ENCODE assay signal across 8 cellular contexts in the genomic region with DNA sequence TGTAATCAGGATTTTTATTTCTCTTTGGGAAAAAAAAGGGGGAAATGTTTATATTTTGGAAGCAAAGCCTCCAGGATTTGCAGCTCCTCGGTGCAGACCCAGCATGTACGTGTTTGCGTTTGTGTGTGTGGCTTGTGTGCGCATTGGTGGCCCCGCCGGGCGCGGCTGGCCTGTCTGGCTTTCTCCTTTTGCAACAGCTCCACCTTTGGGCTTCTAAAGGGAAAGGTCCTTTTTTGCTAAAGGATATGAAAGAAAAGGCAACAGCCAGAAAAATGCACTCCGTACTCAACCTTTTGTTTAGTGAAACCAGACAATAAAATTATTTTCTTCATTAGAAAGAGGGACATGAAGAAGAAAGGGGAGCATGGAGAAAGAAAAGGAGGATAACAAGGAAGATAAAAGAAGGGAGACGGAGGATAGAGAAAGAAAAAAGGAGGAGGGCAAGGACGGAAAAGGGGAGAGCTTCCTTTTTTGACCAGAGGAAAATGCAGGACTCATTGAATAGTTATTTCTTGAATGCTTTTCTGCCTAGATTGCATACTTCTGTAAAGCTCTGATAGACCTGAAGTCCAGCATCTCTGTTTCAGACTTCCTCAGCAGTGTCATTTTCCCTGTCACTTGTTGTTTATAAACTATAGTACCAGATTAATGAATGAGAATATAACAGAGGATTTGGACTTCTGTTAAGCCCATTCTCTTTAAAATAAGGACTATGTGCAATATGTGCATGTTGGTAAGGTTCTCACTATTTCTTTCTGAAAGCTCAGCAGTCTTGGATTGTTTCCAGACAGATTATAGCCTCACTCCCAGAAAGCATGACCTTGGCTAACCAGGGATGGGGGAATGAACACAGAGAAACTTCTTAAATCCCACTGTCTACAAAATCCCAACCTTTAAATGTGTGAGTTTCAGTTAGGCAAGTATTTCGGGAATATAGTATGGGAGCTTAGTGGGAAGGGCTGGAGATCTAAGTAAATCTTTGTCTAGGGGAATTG.
A peak's percentile ranks its signal among the peaks of the same experiment; 100 is the strongest.
DNase-seq lines count a peak whose midpoint lies in the region; ATAC-seq, FAIRE-seq and TF ChIP-seq lines count a peak whose summit lies in the region.

No MANE protein-coding gene starts in this region.

- H3K36me3 Mint-ChIP-seq in brain: no peaks in the 10 kb centered on the region

- no peak for TF ChIP-seq EP300 in upper lobe of left lung (IDR thresholded peaks at IDR 0.05)

- peak; percentile 15 for FAIRE-seq in kidney (lab: Jason Lieb, UNC)

- peak; percentile 78 to 85 for TF ChIP-seq CTCF in brain (conservative IDR thresholded peaks at IDR 0.05)
- TF ChIP-seq CTCF in kidney (IDR thresholded peaks at IDR 0.05; ENCODE audit: borderline replicate concordance, extremely low read depth, insufficient read depth): peak; percentile 44
- peak in 2 of 6 experiments; percentile 8 to 38 for TF ChIP-seq CTCF in upper lobe of left lung (IDR thresholded peaks at IDR 0.05)

- peaks cover 37% of the 10 kb centered on the region for H3K4me1 Mint-ChIP-seq in brain

- 8 to 14% methylated on average over 12 of the region's 12 CpGs for WGBS in upper lobe of left lung, 2 donors

- H3K9me3 ChIP-seq in kidney (ENCODE audit: control insufficient read depth in 1 of 2, low read length in 2 of 2) (no peaks in the 10 kb centered on the region), upper lobe of left lung (no peaks in the 10 kb centered on the region)

- H3K4me3 Mint-ChIP-seq in brain: peak overlapping the region; percentile 73 to 88 (median 79)

- ATAC-seq in HG03442 (IDR thresholded peaks at IDR 0.05; ENCODE audit: unreplicated experiment) (peak; percentile 49), upper lobe of left lung (ENCODE audit: low FRiP score in 2 of 2) (peak in 1 of 2 donors; percentile 69), GM18867 (IDR thresholded peaks at IDR 0.05; ENCODE audit: unreplicated experiment) (no peak)

- H3K27me3 Mint-ChIP-seq in brain: no peaks in the 10 kb centered on the region

- peak overlapping the region; percentile 66 to 98 (median 92) for H3K27ac Mint-ChIP-seq in brain

- DNase-seq in EL (peak; percentile 0), NCI-H446 treated with DMSO at 0.1 percent for 48 hours (lab: John Stamatoyannopoulos, UW) (peak; percentile 51), kidney (peak; percentile 48), upper lobe of left lung (peak; percentile 22 to 84)
- DNase-seq in stimulated activated CD8-positive, alpha-beta memory T cell treated with anti-CD3 and anti-CD28 coated beads, Interleukin-4, amount 100 ng/mL, for 48 hours: no peak

- no peaks in the 10 kb centered on the region for H3K9me3 Mint-ChIP-seq in brain

- H3K36me3 ChIP-seq in kidney (ENCODE audit: control insufficient read depth in 1 of 2, insufficient read depth in 2 of 2, low read length in 2 of 2) (no peaks in the 10 kb centered on the region), upper lobe of left lung (no peaks in the 10 kb centered on the region)

- intact Hi-C loops in kidney (cut with DNase I): no loop called here

- no peak overlapping the region for H3K27ac ChIP-seq in kidney (ENCODE audit: low read depth in 2 of 2, low read length in 2 of 2)
- H3K27ac ChIP-seq in upper lobe of left lung: no peak overlapping the region

- H3K4me3 ChIP-seq in kidney (ENCODE audit: low read length in 2 of 2): no peak overlapping the region
- no peak overlapping the region for H3K4me3 ChIP-seq in upper lobe of left lung

- no peak for TF ChIP-seq POLR2A in upper lobe of left lung (IDR thresholded peaks at IDR 0.05)

- no peaks in the 10 kb centered on the region for H3K27me3 ChIP-seq in upper lobe of left lung

- H3K4me1 ChIP-seq in kidney (ENCODE audit: control insufficient read depth in 1 of 2, insufficient read depth in 1 of 2, low read depth in 1 of 2, low read length in 2 of 2): peaks cover 0 to 3% of the 10 kb centered on the region in 2 donors
- no peaks in the 10 kb centered on the region for H3K4me1 ChIP-seq in upper lobe of left lung

- H3K9ac ChIP-seq in kidney (ENCODE audit: low read length in 2 of 2): no peak overlapping the region
